ENCODE assay signal across 22 cellular contexts in genomic region chr21:36691539-36692124, GRCh38. TPM values are rescaled to one million over a fixed set of nuclear protein-coding genes. Genes with fewer than 3 reads are reported as not detected.
A peak's percentile ranks its signal among the peaks of the same experiment; 100 is the strongest.
DNase-seq lines count a peak whose midpoint lies in the region; ATAC-seq and TF ChIP-seq lines count a peak whose summit lies in the region.
"Had no signal": no experiment of that assay in that cellular context is flagged by ENCODE, and none has a peak within 500 bp of the region (broad histone marks: within the 10 kb centered on the region; RNA-seq: fewer than 3 reads in every experiment).

No MANE protein-coding gene starts in this region.

- no TSS peak for BruUV-seq in Calu3 (replicated peaks; lab: Mats Ljungman, UMichigan)

- H3K4me1 ChIP-seq in RWPE2 (ENCODE audit: insufficient read depth, poor library complexity, severe bottlenecking) (peaks cover 5% of the 10 kb centered on the region), mesendoderm (ENCODE audit: control insufficient read depth, low read depth, low read length) (no peaks in the 10 kb centered on the region), tibial artery (peaks cover 0 to 21% (median 15%) of the 10 kb centered on the region in 4 donors)
- H3K4me1 ChIP-seq: foreskin keratinocyte, HAP-1, uterus had no signal

- no peak overlapping the region for H3K56ac ChIP-seq in mesendoderm (ENCODE audit: low read length)

- TF ChIP-seq CTCF in Calu3 (IDR thresholded peaks at IDR 0.05; ENCODE audit: unreplicated experiment) (no peak), RWPE2 (IDR thresholded peaks at IDR 0.05; ENCODE audit: poor library complexity, severe bottlenecking) (no peak), tibial artery (IDR thresholded peaks at IDR 0.05) (no peak)

- H3K27me3 ChIP-seq in RWPE2 (ENCODE audit: insufficient read depth, poor library complexity, severe bottlenecking) = no peaks in the 10 kb centered on the region
- peaks cover 58% of the 10 kb centered on the region for H3K27me3 ChIP-seq in mesendoderm (ENCODE audit: insufficient read depth, low read length, poor library complexity)
- H3K27me3 ChIP-seq in tibial artery = peaks cover 0 to 93% of the 10 kb centered on the region in 2 donors

- H3K4me3 ChIP-seq in RWPE2 (ENCODE audit: severe bottlenecking) (peak overlapping the region; percentile 26), mesendoderm (ENCODE audit: low read length) (no peak overlapping the region), tibial artery (no peak overlapping the region)
- H3K4me3 ChIP-seq: HAP-1, uterus had no signal

- H3K79me2 ChIP-seq in mesendoderm (ENCODE audit: control insufficient read depth, insufficient read depth, low read length) = no peaks in the 10 kb centered on the region

- no peak overlapping the region for H3K4me2 ChIP-seq in mesendoderm (ENCODE audit: low read length)

- H4K5ac ChIP-seq in mesendoderm (ENCODE audit: low read length) = no peak overlapping the region

- H3K9me3 ChIP-seq in RWPE2 (ENCODE audit: severe bottlenecking) = no peaks in the 10 kb centered on the region
- H3K9me3 ChIP-seq in tibial artery = peaks cover 0 to 5% (median 0%) of the 10 kb centered on the region in 3 donors
- H3K9me3 ChIP-seq: uterus had no signal

- DNase-seq in Calu3 (no peak), NCI-H1048 (lab: John Stamatoyannopoulos, UW) (peak; percentile 2), RWPE2 (ENCODE audit: low spot score) (no peak), mesendoderm (peak; percentile 16), anterior cingulate cortex (lab: John Stamatoyannopoulos, UW) (no peak), tibial artery (no peak)
- DNase-seq: activated CD4-positive, alpha-beta T cell treated with anti-CD3 and anti-CD28 coated beads, Interleukin-2, amount 50 U/mL, for 4 hours; activated naive CD4-positive, alpha-beta T cell treated with anti-CD3 and anti-CD28 coated beads, Interleukin-2, amount 50 U/mL, for 16 hours; CD8-positive, alpha-beta memory T cell; foreskin keratinocyte; hypothalamus; kidney; midbrain; MM.1S; NCI-H2107; SW 1271; uterus had no signal

- no peak overlapping the region for H3K23ac ChIP-seq in mesendoderm (ENCODE audit: low read length)

- no peak overlapping the region for H2BK5ac ChIP-seq in mesendoderm (ENCODE audit: low read length)

- H3K4me3 Mint-ChIP-seq in Calu3 (ENCODE audit: low read depth, unreplicated experiment) = peak overlapping the region; percentile 66
- H3K4me3 Mint-ChIP-seq: CD8-positive, alpha-beta memory T cell had no signal

- intact Hi-C loops in Calu3 (cut with micrococcal nuclease; ENCODE audit: unreplicated experiment) = loop anchor here (10.0 kb wide), 1 partner anchor 57 kb away; no protein-coding TSS in a partner anchor
- intact Hi-C loops in tibial artery (cut with DNase I; ENCODE audit: low total_unique reads) = no loop called here

- H2BK15ac ChIP-seq in mesendoderm (replicated peaks; ENCODE audit: low read depth) = no peak overlapping the region

- no peak overlapping the region for H2BK120ac ChIP-seq in mesendoderm (ENCODE audit: low read depth, low read length)

- H3K27ac ChIP-seq in RWPE2 (ENCODE audit: poor library complexity, severe bottlenecking) (peak overlapping the region; percentile 82), mesendoderm (ENCODE audit: low read depth, low read length) (no peak overlapping the region), tibial artery (no peak overlapping the region)
- H3K27ac ChIP-seq: foreskin keratinocyte, HL-60, uterus had no signal

- no peaks in the 10 kb centered on the region for H3K4me1 Mint-ChIP-seq in Calu3 (ENCODE audit: low read depth, unreplicated experiment)

- no peak overlapping the region for H4K8ac ChIP-seq in mesendoderm (ENCODE audit: low read depth, low read length)

- peaks cover 5% of the 10 kb centered on the region for H3K36me3 Mint-ChIP-seq in Calu3 (ENCODE audit: insufficient read depth, unreplicated experiment)
- H3K36me3 Mint-ChIP-seq: CD8-positive, alpha-beta memory T cell; IgD-negative memory B cell had no signal

- H3K4ac ChIP-seq in mesendoderm (ENCODE audit: low read depth, low read length) = no peak overlapping the region

- no peaks in the 10 kb centered on the region for H3K9me3 Mint-ChIP-seq in Calu3 (ENCODE audit: low read depth, unreplicated experiment)

- peak; percentile 8; the same call in 2 of the 3 replicates for ATAC-seq in RWPE2 (ENCODE audit: low read depth)
- no peak for ATAC-seq in HG02763 (IDR thresholded peaks at IDR 0.05; ENCODE audit: unreplicated experiment)
- ATAC-seq in esophagus mucosa = no peak
- ATAC-seq: foreskin keratinocyte had no signal

- no peaks in the 10 kb centered on the region for H3K36me3 ChIP-seq in RWPE2 (ENCODE audit: low read depth)
- H3K36me3 ChIP-seq in mesendoderm (ENCODE audit: control insufficient read depth, insufficient read depth, low read length) = no peaks in the 10 kb centered on the region
- H3K36me3 ChIP-seq in tibial artery = no peaks in the 10 kb centered on the region
- H3K36me3 ChIP-seq: HAP-1, uterus had no signal

- no peak overlapping the region for H3K9ac ChIP-seq in mesendoderm (ENCODE audit: low read length)

- no CpG with 5 or more reads among the region's 19 CpGs for WGBS in mesendoderm (ENCODE audit: extremely low coverage, insufficient coverage, low lambda C conversion rate)

- H3K79me1 ChIP-seq in mesendoderm (ENCODE audit: low read length) = no peaks in the 10 kb centered on the region

- H3K27ac Mint-ChIP-seq in Calu3 (ENCODE audit: unreplicated experiment) = no peak overlapping the region
- H3K27ac Mint-ChIP-seq: CD8-positive, alpha-beta memory T cell had no signal

- H2AK5ac ChIP-seq in mesendoderm (ENCODE audit: low read length) = no peak overlapping the region

- H3K27me3 Mint-ChIP-seq in Calu3 (ENCODE audit: unreplicated experiment) = no peaks in the 10 kb centered on the region

- CTCF ChIA-PET in Calu3 (lab: Charles Lee) = interaction anchor here (0.9 kb wide), 1 partner anchor 61 kb away, joined by 3 read pairs; no protein-coding TSS in a partner anchor

- H3K18ac ChIP-seq in mesendoderm (ENCODE audit: low read length) = no peak overlapping the region

RNA-seq across cellular contexts. Expression of gene SIM2, which starts 7.3 kb away (rescaled TPM):
- 15.1 and 15.4 TPM in 2 replicates for total RNA-seq in Calu3 (2022)
- 0.04 TPM for polyA plus RNA-seq in mesendoderm (2013, experiment 1 of 2)
- 0.01 TPM for polyA plus RNA-seq in mesendoderm (2013, experiment 2 of 2)
- 18.3 TPM for total RNA-seq in esophagus mucosa
- total RNA-seq: CD8-positive, alpha-beta memory T cell; foreskin keratinocyte had no signal
- polyA plus RNA-seq: foreskin keratinocyte, IgD-negative memory B cell had no signal

Comparison
In these comparisons a context has a peak if more than half of its experiments do, and no peak if none do; other contexts are left out.
1. DNase-seq: peak in NCI-H1048 (single experiment) and mesendoderm (single experiment); none in Calu3 (single experiment), RWPE2 (single experiment), anterior cingulate cortex (0 of 58) and tibial artery (0 of 2).